1 cellular context compared by ENCODE assay signal in genomic region chr1:26697978-26698849, GRCh38.
TF ChIP-seq lines count a peak whose summit lies in the region.

No MANE protein-coding gene starts in this region.

TF ChIP-seq in K562, 482 proteins besides CTCF, POLR2A, EP300 and RAD21 (continued from another document and continues in another):
- TF ChIP-seq ZNF398 (CRISPR knock-in tag; IDR thresholded peaks at IDR 0.05) (no peak), ZNF79 (CRISPR knock-in tag; IDR thresholded peaks at IDR 0.05; ENCODE audit: low read depth) (no peak), HMGN3 (IDR thresholded peaks at IDR 0.05; ENCODE audit: borderline replicate concordance, extremely low read depth, insufficient read length, low read depth, low read length) (peak; percentile 42), ZNF121 (CRISPR knock-in tag; conservative IDR thresholded peaks at IDR 0.05) (no peak), NR2C2 (CRISPR knock-in tag; IDR thresholded peaks at IDR 0.05) (no peak), NR2C2 (tag; IDR thresholded peaks at IDR 0.05) (peak; percentile 80; the same call in 1 of the 2 replicates), ZFX (CRISPR knock-in tag; IDR thresholded peaks at IDR 0.05) (peak; percentile 41), ESRRA (IDR thresholded peaks at IDR 0.05; ENCODE audit: borderline replicate concordance, low read depth) (peak; percentile 99), CREB1 (IDR thresholded peaks at IDR 0.05) (peak; percentile 72; the same call in 1 of the 2 replicates), CREB1 (CRISPR knock-in tag; IDR thresholded peaks at IDR 0.05) (peak; percentile 77), NR2F6 (CRISPR knock-in tag; IDR thresholded peaks at IDR 0.05) (no peak), NCOA6 (IDR thresholded peaks at IDR 0.05) (0 out of 2 replicates have a peak, but pooled peaks have one; percentile 16), CEBPG (CRISPR knock-in tag; IDR thresholded peaks at IDR 0.05) (peak; percentile 89), CEBPG (tag; conservative IDR thresholded peaks at IDR 0.05 in 1 of 2, IDR thresholded peaks at IDR 0.05 in 1 of 2) (peak; percentile 56 to 91), SNRNP70 (optimal IDR thresholded peaks at IDR 0.05; ENCODE audit: low read depth, low read length) (no peak), ZNF23 (CRISPR knock-in tag; IDR thresholded peaks at IDR 0.05) (no peak), SMAD4 (CRISPR knock-in tag; conservative IDR thresholded peaks at IDR 0.05) (peak; percentile 67), DNMT1 (IDR thresholded peaks at IDR 0.05) (peak; percentile 67; the same call in 1 of the 2 replicates), POLR2B (IDR thresholded peaks at IDR 0.05; ENCODE audit: low read depth, partially characterized antibody) (peak; percentile 86), ZNF217 (CRISPR knock-in tag; IDR thresholded peaks at IDR 0.05) (no peak), NFE2 (IDR thresholded peaks at IDR 0.05; ENCODE audit: low read depth) (0 out of 2 replicates have a peak, but pooled peaks have one; percentile 49), RBFOX2 (IDR thresholded peaks at IDR 0.05; ENCODE audit: low read depth, low read length) (peak; percentile 85), DMBX1 (CRISPR knock-in tag; IDR thresholded peaks at IDR 0.05; ENCODE audit: borderline replicate concordance) (peak; percentile 51; the same call in 1 of the 2 replicates), ARID1B (IDR thresholded peaks at IDR 0.05) (peak; percentile 84), REST (CRISPR knock-in tag; IDR thresholded peaks at IDR 0.05; ENCODE audit: low read depth) (peak; percentile 26; the same call in 1 of the 2 replicates), TAF15 (IDR thresholded peaks at IDR 0.05; ENCODE audit: low read depth, low read length) (no peak), TBL1XR1 (IDR thresholded peaks at IDR 0.05; ENCODE audit: low read length in 2 of 2) (peak in 1 of 2 experiments; percentile 90; a peak in 2 of 4 replicates), PCBP1 (IDR thresholded peaks at IDR 0.05; ENCODE audit: low read depth, low read length, poor library complexity, severe bottlenecking) (no peak), NR3C1 (CRISPR knock-in tag; IDR thresholded peaks at IDR 0.05) (no peak), BMI1 (IDR thresholded peaks at IDR 0.05; ENCODE audit: low read length) (no peak), ZFP1 (CRISPR knock-in tag; IDR thresholded peaks at IDR 0.05) (no peak), RCOR1 (IDR thresholded peaks at IDR 0.05; ENCODE audit: borderline replicate concordance in 1 of 2, low read depth in 2 of 2, low read length in 2 of 2) (peak; percentile 42 to 78; a peak in 2 of 4 replicates), CHCHD3 (CRISPR knock-in tag; IDR thresholded peaks at IDR 0.05) (0 out of 2 replicates have a peak, but pooled peaks have one; percentile 57), RBM25 (IDR thresholded peaks at IDR 0.05; ENCODE audit: low read depth, low read length, severe bottlenecking) (peak; percentile 25), YY1 (IDR thresholded peaks at IDR 0.05; ENCODE audit: borderline replicate concordance in 1 of 3, control insufficient read depth in 1 of 3, extremely low read depth in 1 of 3, insufficient read depth in 3 of 3, insufficient read length in 1 of 3, insufficient replicate concordance in 2 of 3, low read depth in 1 of 3, low read length in 2 of 3) (peak in 1 of 3 experiments; percentile 14), SP2 (IDR thresholded peaks at IDR 0.05; ENCODE audit: extremely low read depth, low read depth, low read length, poor library complexity, severe bottlenecking) (no peak), POLR2H (tag; IDR thresholded peaks at IDR 0.05; ENCODE audit: low read depth) (peak; percentile 94), SMC3 (conservative IDR thresholded peaks at IDR 0.05; ENCODE audit: insufficient read depth, low read depth, low read length) (no peak), THAP12 (CRISPR knock-in tag; IDR thresholded peaks at IDR 0.05) (peak; percentile 50; the same call in 1 of the 2 replicates), NRF1 (conservative IDR thresholded peaks at IDR 0.05 in 1 of 2, IDR thresholded peaks at IDR 0.05 in 1 of 2) (peak; percentile 45 to 62; a peak in 3 of 4 replicates), ZNF668 (CRISPR knock-in tag; IDR thresholded peaks at IDR 0.05) (no peak)
- TF ChIP-seq, protein P1, sequence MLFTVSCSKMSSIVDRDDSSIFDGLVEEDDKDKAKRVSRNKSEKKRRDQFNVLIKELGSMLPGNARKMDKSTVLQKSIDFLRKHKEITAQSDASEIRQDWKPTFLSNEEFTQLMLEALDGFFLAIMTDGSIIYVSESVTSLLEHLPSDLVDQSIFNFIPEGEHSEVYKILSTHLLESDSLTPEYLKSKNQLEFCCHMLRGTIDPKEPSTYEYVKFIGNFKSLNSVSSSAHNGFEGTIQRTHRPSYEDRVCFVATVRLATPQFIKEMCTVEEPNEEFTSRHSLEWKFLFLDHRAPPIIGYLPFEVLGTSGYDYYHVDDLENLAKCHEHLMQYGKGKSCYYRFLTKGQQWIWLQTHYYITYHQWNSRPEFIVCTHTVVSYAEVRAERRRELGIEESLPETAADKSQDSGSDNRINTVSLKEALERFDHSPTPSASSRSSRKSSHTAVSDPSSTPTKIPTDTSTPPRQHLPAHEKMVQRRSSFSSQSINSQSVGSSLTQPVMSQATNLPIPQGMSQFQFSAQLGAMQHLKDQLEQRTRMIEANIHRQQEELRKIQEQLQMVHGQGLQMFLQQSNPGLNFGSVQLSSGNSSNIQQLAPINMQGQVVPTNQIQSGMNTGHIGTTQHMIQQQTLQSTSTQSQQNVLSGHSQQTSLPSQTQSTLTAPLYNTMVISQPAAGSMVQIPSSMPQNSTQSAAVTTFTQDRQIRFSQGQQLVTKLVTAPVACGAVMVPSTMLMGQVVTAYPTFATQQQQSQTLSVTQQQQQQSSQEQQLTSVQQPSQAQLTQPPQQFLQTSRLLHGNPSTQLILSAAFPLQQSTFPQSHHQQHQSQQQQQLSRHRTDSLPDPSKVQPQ (CRISPR knock-in tag; IDR thresholded peaks at IDR 0.05; ENCODE audit: borderline replicate concordance) = no peak
- TF ChIP-seq, protein P2, sequence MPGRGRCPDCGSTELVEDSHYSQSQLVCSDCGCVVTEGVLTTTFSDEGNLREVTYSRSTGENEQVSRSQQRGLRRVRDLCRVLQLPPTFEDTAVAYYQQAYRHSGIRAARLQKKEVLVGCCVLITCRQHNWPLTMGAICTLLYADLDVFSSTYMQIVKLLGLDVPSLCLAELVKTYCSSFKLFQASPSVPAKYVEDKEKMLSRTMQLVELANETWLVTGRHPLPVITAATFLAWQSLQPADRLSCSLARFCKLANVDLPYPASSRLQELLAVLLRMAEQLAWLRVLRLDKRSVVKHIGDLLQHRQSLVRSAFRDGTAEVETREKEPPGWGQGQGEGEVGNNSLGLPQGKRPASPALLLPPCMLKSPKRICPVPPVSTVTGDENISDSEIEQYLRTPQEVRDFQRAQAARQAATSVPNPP (IDR thresholded peaks at IDR 0.05; ENCODE audit: borderline replicate concordance, insufficient read depth, insufficient read length) = no peak
- TF ChIP-seq, protein P3, sequence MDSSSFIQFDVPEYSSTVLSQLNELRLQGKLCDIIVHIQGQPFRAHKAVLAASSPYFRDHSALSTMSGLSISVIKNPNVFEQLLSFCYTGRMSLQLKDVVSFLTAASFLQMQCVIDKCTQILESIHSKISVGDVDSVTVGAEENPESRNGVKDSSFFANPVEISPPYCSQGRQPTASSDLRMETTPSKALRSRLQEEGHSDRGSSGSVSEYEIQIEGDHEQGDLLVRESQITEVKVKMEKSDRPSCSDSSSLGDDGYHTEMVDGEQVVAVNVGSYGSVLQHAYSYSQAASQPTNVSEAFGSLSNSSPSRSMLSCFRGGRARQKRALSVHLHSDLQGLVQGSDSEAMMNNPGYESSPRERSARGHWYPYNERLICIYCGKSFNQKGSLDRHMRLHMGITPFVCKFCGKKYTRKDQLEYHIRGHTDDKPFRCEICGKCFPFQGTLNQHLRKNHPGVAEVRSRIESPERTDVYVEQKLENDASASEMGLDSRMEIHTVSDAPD (CRISPR knock-in tag; IDR thresholded peaks at IDR 0.05) = 0 out of 2 replicates have a peak, but pooled peaks have one; percentile 39
- TF ChIP-seq, protein P4, sequence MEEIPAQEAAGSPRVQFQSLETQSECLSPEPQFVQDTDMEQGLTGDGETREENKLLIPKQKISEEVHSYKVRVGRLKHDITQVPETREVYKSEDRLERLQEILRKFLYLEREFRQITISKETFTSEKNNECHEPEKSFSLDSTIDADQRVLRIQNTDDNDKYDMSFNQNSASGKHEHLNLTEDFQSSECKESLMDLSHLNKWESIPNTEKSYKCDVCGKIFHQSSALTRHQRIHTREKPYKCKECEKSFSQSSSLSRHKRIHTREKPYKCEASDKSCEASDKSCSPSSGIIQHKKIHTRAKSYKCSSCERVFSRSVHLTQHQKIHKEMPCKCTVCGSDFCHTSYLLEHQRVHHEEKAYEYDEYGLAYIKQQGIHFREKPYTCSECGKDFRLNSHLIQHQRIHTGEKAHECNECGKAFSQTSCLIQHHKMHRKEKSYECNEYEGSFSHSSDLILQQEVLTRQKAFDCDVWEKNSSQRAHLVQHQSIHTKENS (CRISPR knock-in tag; IDR thresholded peaks at IDR 0.05) = no peak
- TF ChIP-seq, protein P5, sequence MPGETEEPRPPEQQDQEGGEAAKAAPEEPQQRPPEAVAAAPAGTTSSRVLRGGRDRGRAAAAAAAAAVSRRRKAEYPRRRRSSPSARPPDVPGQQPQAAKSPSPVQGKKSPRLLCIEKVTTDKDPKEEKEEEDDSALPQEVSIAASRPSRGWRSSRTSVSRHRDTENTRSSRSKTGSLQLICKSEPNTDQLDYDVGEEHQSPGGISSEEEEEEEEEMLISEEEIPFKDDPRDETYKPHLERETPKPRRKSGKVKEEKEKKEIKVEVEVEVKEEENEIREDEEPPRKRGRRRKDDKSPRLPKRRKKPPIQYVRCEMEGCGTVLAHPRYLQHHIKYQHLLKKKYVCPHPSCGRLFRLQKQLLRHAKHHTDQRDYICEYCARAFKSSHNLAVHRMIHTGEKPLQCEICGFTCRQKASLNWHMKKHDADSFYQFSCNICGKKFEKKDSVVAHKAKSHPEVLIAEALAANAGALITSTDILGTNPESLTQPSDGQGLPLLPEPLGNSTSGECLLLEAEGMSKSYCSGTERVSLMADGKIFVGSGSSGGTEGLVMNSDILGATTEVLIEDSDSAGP (CRISPR knock-in tag; IDR thresholded peaks at IDR 0.05) = 0 out of 2 replicates have a peak, but pooled peaks have one; percentile 57
- TF ChIP-seq, protein P6, sequence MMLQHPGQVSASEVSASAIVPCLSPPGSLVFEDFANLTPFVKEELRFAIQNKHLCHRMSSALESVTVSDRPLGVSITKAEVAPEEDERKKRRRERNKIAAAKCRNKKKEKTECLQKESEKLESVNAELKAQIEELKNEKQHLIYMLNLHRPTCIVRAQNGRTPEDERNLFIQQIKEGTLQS (IDR thresholded peaks at IDR 0.05) = peak; percentile 98
- TF ChIP-seq, protein P6 (CRISPR knock-in tag; conservative IDR thresholded peaks at IDR 0.05) = no peak; the same call in 1 of the 2 replicates
